27 cellular contexts compared by ENCODE assay signal in genomic region chr1:145688328-145688727, GRCh38. TPM values are rescaled to one million over a fixed set of nuclear protein-coding genes. Genes with fewer than 3 reads are reported as not detected.
DNase-seq lines count a peak whose midpoint lies in the region; ATAC-seq and TF ChIP-seq lines count a peak whose summit lies in the region.
"Had no signal": no experiment of that assay in that cellular context is flagged by ENCODE, and none has a peak within 500 bp of the region (broad histone marks: within the 10 kb centered on the region; RNA-seq: fewer than 3 reads in every experiment).

No MANE protein-coding gene starts in this region.

- CTCF ChIA-PET in activated CD4-positive, alpha-beta T cell treated with anti-CD3 and anti-CD28 coated beads, Interleukin-2, amount 10 ng/mL, durations not matched to agents 7 days and 5 days (lab: Charles Lee): interaction anchor here (1.0 kb wide), 1 partner anchor 11 kb away, joined by 3 read pairs; no protein-coding TSS in a partner anchor
- CTCF ChIA-PET in CD8-positive, alpha-beta memory T cell (lab: Charles Lee): interaction anchor here (1.5 kb wide), 1 partner anchor 32 kb away, joined by 5 read pairs; no protein-coding TSS in a partner anchor

- no peak overlapping the region for H3K9ac ChIP-seq in neuronal stem cell (ENCODE audit: low read depth, low read length, poor library complexity)
- H3K9ac ChIP-seq: BLaER1, KMS-11 had no signal

- no peak overlapping the region for H2AK5ac ChIP-seq in neuronal stem cell (ENCODE audit: low read depth, low read length)

- no peaks in the 10 kb centered on the region for H3K9me3 Mint-ChIP-seq in activated CD4-positive, alpha-beta T cell treated with anti-CD3 and anti-CD28 coated beads, Interleukin-2, amount 10 ng/mL, durations not matched to agents 7 days and 5 days
- no peaks in the 10 kb centered on the region for H3K9me3 Mint-ChIP-seq in CD8-positive, alpha-beta memory T cell
- H3K9me3 Mint-ChIP-seq in natural killer cell: no peaks in the 10 kb centered on the region
- H3K9me3 Mint-ChIP-seq: CD4-positive, alpha-beta T cell; IgD-negative memory B cell had no signal

- H3K27me3 ChIP-seq in CD8-positive, alpha-beta memory T cell (ENCODE audit: insufficient read depth, low read length, poor library complexity, severe bottlenecking): no peaks in the 10 kb centered on the region
- H3K27me3 ChIP-seq in neuronal stem cell (ENCODE audit: control insufficient read depth in 3 of 3, insufficient read depth in 3 of 3, low read depth in 1 of 3, low read length in 3 of 3): no peaks in the 10 kb centered on the region
- H3K27me3 ChIP-seq in tibial nerve: no peaks in the 10 kb centered on the region
- H3K27me3 ChIP-seq: BLaER1, SJSA1 had no signal

- ATAC-seq in T-helper 17 cell: no peak
- ATAC-seq in natural killer cell: no peak
- ATAC-seq in GM18498 (IDR thresholded peaks at IDR 0.05; ENCODE audit: unreplicated experiment): no peak
- ATAC-seq: HCT116 had no signal

- H3K4me3 Mint-ChIP-seq in activated CD4-positive, alpha-beta T cell treated with anti-CD3 and anti-CD28 coated beads, Interleukin-2, amount 10 ng/mL, durations not matched to agents 7 days and 5 days: no peak overlapping the region
- peak overlapping the region in 2 of 7 donors; percentile 52 to 57 for H3K4me3 Mint-ChIP-seq in CD8-positive, alpha-beta memory T cell
- H3K4me3 Mint-ChIP-seq in T-helper 17 cell (peak overlapping the region; percentile 43), natural killer cell (peak overlapping the region; percentile 29)
- H3K4me3 Mint-ChIP-seq: CD4-positive, alpha-beta T cell; IgD-negative memory B cell had no signal

- POLR2A ChIA-PET in activated CD4-positive, alpha-beta T cell treated with anti-CD3 and anti-CD28 coated beads, Interleukin-2, amount 10 ng/mL, durations not matched to agents 7 days and 5 days (lab: Charles Lee): no interaction called here
- POLR2A ChIA-PET in CD8-positive, alpha-beta memory T cell (lab: Charles Lee): no interaction called here

- no peak overlapping the region for H3K14ac ChIP-seq in neuronal stem cell (ENCODE audit: low read length)

- H2BK5ac ChIP-seq in neuronal stem cell (ENCODE audit: low read length): no peak overlapping the region

- no peak overlapping the region for H4K8ac ChIP-seq in neuronal stem cell (ENCODE audit: low read depth, low read length)

- no peak overlapping the region for H3K27ac ChIP-seq in CD8-positive, alpha-beta memory T cell (ENCODE audit: low read depth, low read length)
- H3K27ac ChIP-seq in neuronal stem cell (replicated peaks; ENCODE audit: low read length) (no peak overlapping the region), tibial nerve (no peak overlapping the region)
- H3K27ac ChIP-seq: BLaER1, KMS-11, SJSA1 had no signal

- H3K23ac ChIP-seq in neuronal stem cell (ENCODE audit: low read depth, low read length, poor library complexity): no peak overlapping the region

- no peaks in the 10 kb centered on the region for H3K9me3 ChIP-seq in CD8-positive, alpha-beta memory T cell (ENCODE audit: low read length)
- no peaks in the 10 kb centered on the region for H3K9me3 ChIP-seq in T-helper 17 cell (ENCODE audit: control insufficient read depth, low read length, poor library complexity, severe bottlenecking)
- no peaks in the 10 kb centered on the region for H3K9me3 ChIP-seq in neuronal stem cell (replicated peaks in 1 of 2; ENCODE audit: control insufficient read depth in 2 of 2, insufficient read depth in 1 of 2, low read depth in 1 of 2, low read length in 2 of 2)
- no peaks in the 10 kb centered on the region for H3K9me3 ChIP-seq in tibial nerve
- H3K9me3 ChIP-seq: BLaER1, SJSA1 had no signal

- H4K91ac ChIP-seq in neuronal stem cell (ENCODE audit: low read depth, low read length, poor library complexity): no peak overlapping the region

- H2BK120ac ChIP-seq in neuronal stem cell (ENCODE audit: low read depth, low read length): no peak overlapping the region

- no peak overlapping the region for H3K4ac ChIP-seq in neuronal stem cell (ENCODE audit: low read length)

- no peak for TF ChIP-seq POLR2A in tibial nerve (IDR thresholded peaks at IDR 0.05)

- TF ChIP-seq CTCF in natural killer cell (IDR thresholded peaks at IDR 0.05) (no peak), tibial nerve (IDR thresholded peaks at IDR 0.05) (no peak)

- H3K36me3 ChIP-seq in CD8-positive, alpha-beta memory T cell (ENCODE audit: insufficient read depth, low read length): no peaks in the 10 kb centered on the region
- no peaks in the 10 kb centered on the region for H3K36me3 ChIP-seq in neuronal stem cell (replicated peaks in 1 of 2; ENCODE audit: control insufficient read depth in 2 of 2, insufficient read depth in 2 of 2, low read length in 2 of 2)
- no peaks in the 10 kb centered on the region for H3K36me3 ChIP-seq in tibial nerve
- H3K36me3 ChIP-seq: BLaER1, SJSA1 had no signal

- peaks cover 39% of the 10 kb centered on the region for H3K4me1 Mint-ChIP-seq in activated CD4-positive, alpha-beta T cell treated with anti-CD3 and anti-CD28 coated beads, Interleukin-2, amount 10 ng/mL, durations not matched to agents 7 days and 5 days
- peaks cover 38 to 47% (median 39%) of the 10 kb centered on the region in 3 donors for H3K4me1 Mint-ChIP-seq in CD8-positive, alpha-beta memory T cell
- H3K4me1 Mint-ChIP-seq in T-helper 17 cell (peaks cover 18% of the 10 kb centered on the region), natural killer cell (peaks cover 46 to 47% of the 10 kb centered on the region in 2 donors)

- H2AFZ ChIP-seq in neuronal stem cell (ENCODE audit: low read length): no peak overlapping the region

- H3K36me3 Mint-ChIP-seq in activated CD4-positive, alpha-beta T cell treated with anti-CD3 and anti-CD28 coated beads, Interleukin-2, amount 10 ng/mL, durations not matched to agents 7 days and 5 days (ENCODE audit: low read depth): peaks cover 8% of the 10 kb centered on the region
- no peaks in the 10 kb centered on the region for H3K36me3 Mint-ChIP-seq in CD8-positive, alpha-beta memory T cell
- no peaks in the 10 kb centered on the region for H3K36me3 Mint-ChIP-seq in T-helper 17 cell (ENCODE audit: low read depth)
- no peaks in the 10 kb centered on the region for H3K36me3 Mint-ChIP-seq in natural killer cell

- no peak for TF ChIP-seq EP300 in tibial nerve (IDR thresholded peaks at IDR 0.05)

- no CpG with 5 or more reads among the region's 4 CpGs for WGBS in neuronal stem cell (ENCODE audit: extremely low coverage in 2 of 2, insufficient read length in 2 of 2, insufficient replicate concordance in 1 of 2), 2 donors
- 71 to 78% methylated on average over 4 of the region's 4 CpGs for WGBS in tibial nerve, 2 donors

- H3K18ac ChIP-seq in neuronal stem cell (ENCODE audit: low read length): no peak overlapping the region

- no peak for DNase-seq in activated CD4-positive, alpha-beta T cell treated with anti-CD3 and anti-CD28 coated beads, Interleukin-2, amount 10 ng/mL, durations not matched to agents 7 days and 5 days
- DNase-seq in activated CD4-positive, alpha-beta T cell treated with anti-CD3 and anti-CD28 coated beads for 48 hours: no peak
- DNase-seq in CD8-positive, alpha-beta memory T cell: no peak
- DNase-seq in T-helper 17 cell (no peak), natural killer cell (no peak), neuronal stem cell (ENCODE audit: low spot score) (no peak), tibial nerve (ENCODE audit: low spot score in 2 of 2) (no peak)
- DNase-seq: 8988T; ACHN; CD4-positive, alpha-beta T cell; DMS153; GOT3; NCI-H1048; NCI-H1417; NCI-H1694; NCI-H2029 treated with DMSO at 0.1 percent for 48 hours; NCI-H226; NCI-H510A; NCI-H69; Right ventricle myocardium superior; RPMI8226 had no signal

- H3K4me2 ChIP-seq in neuronal stem cell (ENCODE audit: insufficient read depth, low read length, poor library complexity, severe bottlenecking): no peak overlapping the region
- H3K4me2 ChIP-seq: BLaER1 had no signal

- no peak overlapping the region for H3K4me3 ChIP-seq in CD8-positive, alpha-beta memory T cell (ENCODE audit: low read length)
- H3K4me3 ChIP-seq in neuronal stem cell (ENCODE audit: low read length in 2 of 2): no peak overlapping the region
- no peak overlapping the region for H3K4me3 ChIP-seq in tibial nerve
- H3K4me3 ChIP-seq: BLaER1, SJSA1 had no signal

- H3K27ac Mint-ChIP-seq in activated CD4-positive, alpha-beta T cell treated with anti-CD3 and anti-CD28 coated beads, Interleukin-2, amount 10 ng/mL, durations not matched to agents 7 days and 5 days: peak overlapping the region; percentile 2
- H3K27ac Mint-ChIP-seq in CD8-positive, alpha-beta memory T cell: peak overlapping the region; percentile 52 to 92 (median 76)
- H3K27ac Mint-ChIP-seq in T-helper 17 cell: peak overlapping the region; percentile 75
- H3K27ac Mint-ChIP-seq in natural killer cell: peak overlapping the region; percentile 82 to 91
- H3K27ac Mint-ChIP-seq: CD4-positive, alpha-beta T cell had no signal

- peaks cover 35% of the 10 kb centered on the region for H3K4me1 ChIP-seq in CD8-positive, alpha-beta memory T cell (ENCODE audit: insufficient read depth, low read length)
- H3K4me1 ChIP-seq in neuronal stem cell (ENCODE audit: control insufficient read depth in 2 of 2, insufficient read depth in 1 of 2, low read depth in 1 of 2, low read length in 2 of 2) (peaks cover 0 to 5% of the 10 kb centered on the region in 2 donors), tibial nerve (no peaks in the 10 kb centered on the region)

- no peaks in the 10 kb centered on the region for H3K27me3 Mint-ChIP-seq in activated CD4-positive, alpha-beta T cell treated with anti-CD3 and anti-CD28 coated beads, Interleukin-2, amount 10 ng/mL, durations not matched to agents 7 days and 5 days
- H3K27me3 Mint-ChIP-seq in CD8-positive, alpha-beta memory T cell: no peaks in the 10 kb centered on the region
- H3K27me3 Mint-ChIP-seq in T-helper 17 cell: no peaks in the 10 kb centered on the region
- H3K27me3 Mint-ChIP-seq in natural killer cell (ENCODE audit: low read depth in 2 of 2): no peaks in the 10 kb centered on the region
- H3K27me3 Mint-ChIP-seq: CD4-positive, alpha-beta T cell; IgD-negative memory B cell had no signal

- intact Hi-C loops in natural killer cell (cut with micrococcal nuclease): no loop called here

- no peaks in the 10 kb centered on the region for H3K79me1 ChIP-seq in neuronal stem cell (ENCODE audit: low read depth, low read length)

- H2BK15ac ChIP-seq in neuronal stem cell (ENCODE audit: low read length): no peak overlapping the region

- no peak overlapping the region for H2BK12ac ChIP-seq in neuronal stem cell (ENCODE audit: low read length)

RNA-seq across cellular contexts. Expression of gene PDZK1, which starts 18.8 kb away (rescaled TPM):
- total RNA-seq in activated CD4-positive, alpha-beta T cell treated with anti-CD3 and anti-CD28 coated beads, Interleukin-2, amount 10 ng/mL, durations not matched to agents 7 days and 5 days: under 1 TPM; 0.25 to 0.42 TPM
- not detected for total RNA-seq in CD8-positive, alpha-beta memory T cell
- 0.53 TPM for polyA plus RNA-seq in CD8-positive, alpha-beta memory T cell
- total RNA-seq in T-helper 17 cell: under 1 TPM in 1 of 2 donors, not detected in 1; 0.55 TPM
- total RNA-seq in natural killer cell: 1 to 10 TPM in 2 of 3 donors, under 1 TPM in 1; 0.96 to 2.9 (median 1.4) TPM
- 0.20 TPM for polyA plus RNA-seq in neuronal stem cell (2013, experiment 1 of 2)
- 0.22 TPM for polyA plus RNA-seq in neuronal stem cell (2013, experiment 2 of 2)
- total RNA-seq in tibial nerve: under 1 TPM in 1 of 4 donors, not detected in 3; 0.20 TPM
- total RNA-seq: CD4-positive, alpha-beta T cell; Right ventricle myocardium superior had no signal

RNA-seq across cellular contexts. Expression of gene CD160, which starts 31.0 kb away (rescaled TPM):
- not detected for total RNA-seq in activated CD4-positive, alpha-beta T cell treated with anti-CD3 and anti-CD28 coated beads, Interleukin-2, amount 10 ng/mL, durations not matched to agents 7 days and 5 days
- 10 to 100 TPM; 22.3 to 24.6 TPM for total RNA-seq in CD8-positive, alpha-beta memory T cell
- 31.6 TPM for polyA plus RNA-seq in CD8-positive, alpha-beta memory T cell
- total RNA-seq in T-helper 17 cell (under 1 TPM in 1 of 2 donors, not detected in 1; 0.20 TPM), natural killer cell (100 to 1,000 TPM in 1 of 3 donors, 10 to 100 TPM in 2; 77.7 to 150 (median 83.4) TPM), tibial nerve (under 1 TPM in 1 of 4 donors, not detected in 3; 0.21 TPM)
- 0.11 TPM for polyA plus RNA-seq in neuronal stem cell (2013, experiment 1 of 2)
- polyA plus RNA-seq in neuronal stem cell (2013, experiment 2 of 2): 0.08 TPM
- total RNA-seq: CD4-positive, alpha-beta T cell; Right ventricle myocardium superior had no signal

Comparison
In these comparisons a context has a peak if more than half of its experiments do, and no peak if none do; other contexts are left out.
1. H3K27ac Mint-ChIP-seq: peak in every context shown above with its lines; median percentile 86 in natural killer cell; 76 in CD8-positive, alpha-beta memory T cell; 75 in T-helper 17 cell; 2 in activated CD4-positive, alpha-beta T cell treated with anti-CD3 and anti-CD28 coated beads, Interleukin-2, amount 10 ng/mL, durations not matched to agents 7 days and 5 days.
2. RNA of gene CD160, which starts 31.0 kb away (total RNA-seq): 77.7 to 150 TPM in natural killer cell and 22.3 to 24.6 TPM in CD8-positive, alpha-beta memory T cell; 0.20 TPM in T-helper 17 cell, not detected in activated CD4-positive, alpha-beta T cell treated with anti-CD3 and anti-CD28 coated beads, Interleukin-2, amount 10 ng/mL, durations not matched to agents 7 days and 5 days and 0.21 TPM in tibial nerve; every median in the first group is over 10 times any median in the second.